Comparison of ENCODE assay signal across 18 cellular contexts in the genomic region with DNA sequence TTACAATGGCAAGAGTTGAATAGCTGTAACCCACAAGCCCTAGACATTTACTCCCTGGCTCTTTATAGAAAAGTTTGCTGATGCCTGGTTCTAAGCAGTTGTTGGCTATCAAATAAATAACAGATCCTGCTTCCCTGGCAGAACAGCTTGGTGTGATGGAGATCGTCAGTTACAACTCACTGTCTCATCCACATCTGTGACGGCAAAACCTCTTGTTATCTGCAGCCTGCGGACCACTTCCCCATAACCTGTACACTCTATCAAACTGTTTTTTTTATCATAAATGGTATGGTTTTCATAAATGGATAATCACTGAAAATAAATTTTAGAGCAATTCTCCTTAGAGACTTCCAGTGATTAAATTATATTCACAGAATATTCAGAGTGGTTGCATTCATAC.
"Had no signal": no experiment of that assay in that cellular context is flagged by ENCODE, and none has a peak within 500 bp of the region (broad histone marks: within the 10 kb centered on the region; RNA-seq: fewer than 3 reads in every experiment).

No MANE protein-coding gene starts in this region.

- H3K4me3 Mint-ChIP-seq: activated CD8-positive, alpha-beta T cell treated with anti-CD3 and anti-CD28 coated beads, Interleukin-2, amount 10 ng/mL, durations not matched to agents 7 days and 5 days; WTC11 had no signal

- DNase-seq: activated CD4-positive, alpha-beta T cell treated with anti-CD3 and anti-CD28 coated beads for 48 hours; activated CD4-positive, alpha-beta T cell treated with anti-CD3 and anti-CD28 coated beads, Interleukin-2, amount 50 U/mL, for 4 hours; activated CD4-positive, CD25-positive, alpha-beta regulatory T cell treated with anti-CD3 and anti-CD28 coated beads, Interleukin-2, amount 50 U/mL, for 72 hours; activated CD8-positive, alpha-beta memory T cell treated with anti-CD3 and anti-CD28 coated beads, Interleukin-2, amount 50 U/mL, for 48 hours; activated CD8-positive, alpha-beta T cell treated with anti-CD3 and anti-CD28 coated beads, Interleukin-2, amount 10 ng/mL, durations not matched to agents 7 days and 5 days; activated naive CD4-positive, alpha-beta T cell treated with anti-CD3 and anti-CD28 coated beads, Interleukin-2, amount 50 U/mL, for 16 hours; activated T-cell treated with anti-CD3 and anti-CD28 coated beads, Interleukin-2, amount 50 U/mL, for 1 hour; aorta; central memory CD4-positive, alpha-beta T cell; Karpas-422; MM.1S; NCI-H1105; NCI-H1694 treated with DMSO at 0.1 percent for 48 hours; NCI-H345; NCI-H510A; NK-92 treated with Interleukin-12 subunit alpha and Interleukin-12 subunit beta, amount 100 ng/mL, for 24 hours; T-helper 2 cell had no signal

- H3K9me3 Mint-ChIP-seq: WTC11 had no signal

- H3K27ac Mint-ChIP-seq: activated CD8-positive, alpha-beta T cell treated with anti-CD3 and anti-CD28 coated beads, Interleukin-2, amount 10 ng/mL, durations not matched to agents 7 days and 5 days; WTC11 had no signal
